8 cellular contexts compared by ENCODE assay signal in genomic region chr14:34845869-34846268, GRCh38.
"Had no signal": no experiment of that assay in that cellular context is flagged by ENCODE, and none has a peak within 500 bp of the region (broad histone marks: within the 10 kb centered on the region; RNA-seq: fewer than 3 reads in every experiment).

No MANE protein-coding gene starts in this region.

- H3K4me3 ChIP-seq: GM23338 had no signal

- H3K4me3 Mint-ChIP-seq: GM23338, H9, HFFc6, IgD-negative memory B cell had no signal

- H3K27ac ChIP-seq: HL-60 had no signal

- H3K36me3 Mint-ChIP-seq: IgD-negative memory B cell had no signal

- H3K9me3 Mint-ChIP-seq: GM23338, H9, HFFc6, IgD-negative memory B cell had no signal

- DNase-seq: H9, HCEC 1CT, HFFc6, KBM-7 had no signal

- H3K27ac Mint-ChIP-seq: GM23338, H9, HFFc6, IgD-negative memory B cell had no signal

- H3K27me3 Mint-ChIP-seq: IgD-negative memory B cell had no signal

- ATAC-seq: GM23338, HepG2 had no signal
